8 cellular contexts compared by ENCODE assay signal in the genomic region with DNA sequence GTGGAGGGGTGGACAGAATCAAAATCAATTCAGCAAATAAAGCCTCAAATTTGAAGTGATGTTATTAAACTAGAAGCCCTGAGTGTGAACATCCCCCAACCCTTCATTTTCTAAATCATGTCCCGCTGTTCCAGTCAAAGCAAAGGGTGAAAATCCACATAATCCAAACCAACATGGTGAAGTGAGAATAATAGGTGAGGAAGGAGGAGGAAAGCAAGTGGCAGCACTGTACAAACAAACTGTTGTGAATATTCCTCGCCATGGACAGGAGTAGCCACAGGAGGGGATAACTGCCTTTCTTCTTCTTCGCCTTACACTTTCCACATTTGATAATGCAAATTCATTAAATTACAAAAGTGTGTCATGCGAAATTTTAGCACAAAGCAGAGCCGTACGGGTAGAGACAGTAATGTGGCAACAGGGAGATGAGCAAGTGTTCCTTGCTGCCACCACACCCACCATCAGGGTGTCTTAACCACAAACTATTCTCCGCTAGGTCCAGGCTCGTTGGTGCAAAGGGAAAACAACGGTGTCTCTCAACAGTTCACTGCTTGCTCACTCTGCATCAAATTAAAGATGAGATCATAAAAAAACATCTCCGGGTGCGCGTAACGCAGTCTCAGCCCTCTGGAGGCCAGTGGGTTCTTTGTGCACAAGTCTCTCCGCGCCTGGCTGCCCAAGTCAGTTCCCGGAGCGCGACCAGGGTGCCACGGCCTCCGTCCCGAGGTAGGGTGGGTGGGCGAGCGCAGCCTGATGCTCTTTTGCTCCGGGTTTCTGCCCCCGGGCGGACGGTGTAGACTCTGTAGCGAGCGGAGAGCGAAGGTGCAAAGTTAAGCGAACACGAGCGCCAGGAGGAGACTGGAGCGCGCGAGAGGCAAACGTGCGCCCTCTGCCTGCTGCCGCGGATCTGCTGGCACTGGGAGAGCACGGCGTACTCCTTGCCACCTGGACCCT. TPM values are rescaled to one million over a fixed set of nuclear protein-coding genes. Genes with fewer than 3 reads are reported as not detected.
DNase-seq lines count a peak whose midpoint lies in the region; ATAC-seq and TF ChIP-seq lines count a peak whose summit lies in the region.

No MANE protein-coding gene starts in this region.

- H3K27ac ChIP-seq in PC-9 (no peak overlapping the region), iPS-18a (ENCODE audit: low read length) (no peak overlapping the region)

- POLR2A ChIA-PET in PC-9 (lab: Charles Lee; ENCODE audit: unreplicated experiment) (no interaction called here), MCF 10A (lab: Yijun Ruan, JAX) (interaction anchor here (0.6 kb wide), 1 partner anchor 411 kb away, joined by 4 read pairs; no protein-coding TSS in a partner anchor)

- H3K9me3 ChIP-seq in PC-9 (ENCODE audit: insufficient read depth, low read depth), result no peaks in the 10 kb centered on the region
- H3K9me3 ChIP-seq in iPS-18a (ENCODE audit: control insufficient read depth, low read depth, low read length), result no peaks in the 10 kb centered on the region

- no peaks in the 10 kb centered on the region for H3K9me2 ChIP-seq in PC-9 (ENCODE audit: insufficient read depth)

- no peaks in the 10 kb centered on the region for H3F3A ChIP-seq in PC-9 (ENCODE audit: insufficient read depth, low read depth)

- H4K20me1 ChIP-seq in PC-9 (ENCODE audit: insufficient read depth), result no peaks in the 10 kb centered on the region

- BruUV-seq in PC-9 (replicated peaks; lab: Mats Ljungman, UMichigan) (no TSS peak), MCF 10A (replicated peaks; lab: Mats Ljungman, UMichigan) (no TSS peak)

- H3K9ac ChIP-seq in iPS-18a (ENCODE audit: low read length), result peak overlapping the region; percentile 20

- CTCF ChIA-PET in PC-9 (lab: Charles Lee) (no interaction called here), MCF 10A (lab: Yijun Ruan, JAX) (interaction anchor here (0.7 to 3.5 kb wide), 4 partner anchors 180 to 977 kb away, joined by 4 to 16 read pairs (median 5); no protein-coding TSS in a partner anchor)

- no peaks in the 10 kb centered on the region for H3K9me3 Mint-ChIP-seq in MCF 10A (ENCODE audit: unreplicated experiment)

- H3K27me3 ChIP-seq in PC-9 (ENCODE audit: insufficient read depth, low read depth) (no peaks in the 10 kb centered on the region), iPS-18a (ENCODE audit: control insufficient read depth, insufficient read depth, low read length) (peaks cover 25% of the 10 kb centered on the region)

- H3K4me1 ChIP-seq in PC-9 (replicated peaks; ENCODE audit: insufficient read depth), result no peaks in the 10 kb centered on the region
- H3K4me1 ChIP-seq in iPS-18a (ENCODE audit: control insufficient read depth, low read depth, low read length), result peaks cover 10% of the 10 kb centered on the region

- H3K27me3 Mint-ChIP-seq in MCF 10A (ENCODE audit: insufficient read depth, unreplicated experiment), result peaks cover 35% of the 10 kb centered on the region

- H3K4me1 Mint-ChIP-seq in MCF 10A (ENCODE audit: insufficient read depth, unreplicated experiment), result no peaks in the 10 kb centered on the region

- peak overlapping the region; percentile 85 for H3K4me3 Mint-ChIP-seq in MCF 10A (ENCODE audit: unreplicated experiment)

- peak overlapping the region; percentile 74 for H3K4me2 ChIP-seq in PC-9

- peak overlapping the region; percentile 77 for H2AFZ ChIP-seq in PC-9

- ATAC-seq in GM18870 (IDR thresholded peaks at IDR 0.05; ENCODE audit: unreplicated experiment), result peak; percentile 79
- peak; percentile 94 for ATAC-seq in HG03097 (IDR thresholded peaks at IDR 0.05; ENCODE audit: low FRiP score, unreplicated experiment)

- H3K27ac Mint-ChIP-seq in MCF 10A (ENCODE audit: low read depth, unreplicated experiment), result no peak overlapping the region

- peak; percentile 72 for DNase-seq in AG20443 (ENCODE audit: low spot score)
- peak in 1 of 2 experiments; percentile 33 for DNase-seq in PC-9
- peak; percentile 75 for DNase-seq in MCF 10A (ENCODE audit: unreplicated experiment)
- no peak for DNase-seq in skeletal muscle cell (ENCODE audit: low read depth)
- no peak for DNase-seq in SKM-1 (lab: John Stamatoyannopoulos, UW; ENCODE audit: unreplicated experiment)

- no peaks in the 10 kb centered on the region for H3K36me3 Mint-ChIP-seq in MCF 10A (ENCODE audit: insufficient read depth, unreplicated experiment)

- H3K36me3 ChIP-seq in PC-9 (ENCODE audit: low read depth) (no peaks in the 10 kb centered on the region), iPS-18a (ENCODE audit: control insufficient read depth, low read depth, low read length) (no peaks in the 10 kb centered on the region)

- H3K79me2 ChIP-seq in PC-9 (ENCODE audit: low read depth), result no peaks in the 10 kb centered on the region

- intact Hi-C loops in PC-9 (cut with micrococcal nuclease; ENCODE audit: unreplicated experiment), result no loop called here
- intact Hi-C loops in MCF 10A (cut with micrococcal nuclease), result loop anchor here (1.0 to 5.0 kb wide), 3 partner anchors 895 to 978 kb away; no protein-coding TSS in a partner anchor

- no peak; the same call in 1 of the 2 replicates for TF ChIP-seq CTCF in PC-9 (conservative IDR thresholded peaks at IDR 0.05)
- TF ChIP-seq CTCF in MCF 10A (IDR thresholded peaks at IDR 0.05; ENCODE audit: unreplicated experiment), result peak; percentile 60

- H3K4me3 ChIP-seq in PC-9 (peak overlapping the region; percentile 51; the same call in 1 of the 2 replicates), iPS-18a (ENCODE audit: low read length) (peak overlapping the region; percentile 58), skeletal muscle cell (ENCODE audit: low read depth, low read length) (peak overlapping the region; percentile 66)

RNA-seq across cellular contexts. Expression of a gene that starts 6.7 kb away (rescaled TPM):
- not detected in 2 replicates for total RNA-seq in PC-9 (2021)
- not detected in 2 replicates for total RNA-seq in MCF 10A (2022)

Comparison
In these comparisons a context has a peak if more than half of its experiments do, and no peak if none do; other contexts are left out.
1. DNase-seq: peak in AG20443 (single experiment) and MCF 10A (single experiment); none in skeletal muscle cell (single experiment) and SKM-1 (single experiment).
2. Peak in every context shown above with its lines, with median percentiles within 50 percentile points of each other: H3K4me3 ChIP-seq.